8 cellular contexts compared by ENCODE assay signal in the genomic region with DNA sequence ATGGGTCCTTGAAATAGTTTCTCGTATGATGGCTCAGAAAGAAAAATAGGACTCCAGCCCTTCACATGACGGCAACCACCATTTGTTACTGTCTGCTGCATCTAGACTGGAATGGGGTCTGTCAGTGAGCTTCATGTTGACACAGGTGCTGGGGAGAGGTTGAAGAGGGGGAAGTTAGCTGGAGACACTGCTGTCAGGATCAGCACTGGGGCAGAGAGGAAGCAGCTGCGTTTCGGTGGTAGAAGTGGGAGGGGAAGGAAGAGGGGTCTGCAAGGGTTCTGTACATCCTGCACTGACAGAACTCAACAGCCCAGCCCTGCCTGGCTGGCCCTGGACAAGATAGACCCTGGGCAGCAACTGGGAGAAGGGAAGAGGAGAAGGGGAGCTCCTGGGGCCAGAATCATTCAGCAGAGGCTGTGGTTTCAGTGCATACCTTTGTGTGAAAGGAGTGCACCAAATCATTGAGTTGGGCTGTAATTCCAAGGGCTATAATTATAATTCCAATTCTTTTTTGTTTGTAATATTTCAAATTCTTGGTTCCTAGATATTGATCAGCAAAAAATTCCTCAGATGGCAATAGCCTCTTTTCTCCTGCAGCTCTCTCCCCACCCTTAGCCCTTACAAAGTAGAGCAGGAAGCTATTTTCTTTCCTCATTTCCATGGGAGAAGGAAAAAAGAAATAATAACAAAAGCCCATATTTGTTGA.
A peak's percentile ranks its signal among the peaks of the same experiment; 100 is the strongest.
DNase-seq lines count a peak whose midpoint lies in the region; ATAC-seq and TF ChIP-seq lines count a peak whose summit lies in the region.

No MANE protein-coding gene starts in this region.

- H3K27ac Mint-ChIP-seq in stimulated activated naive CD8-positive, alpha-beta T cell treated with anti-CD3 and anti-CD28 coated beads, Interleukin-15, Interleukin-2, amounts not matched to agents 100 ng/mL and 50 ng/mL, for 24 hours, result no peak overlapping the region

- H3K4me1 Mint-ChIP-seq in stimulated activated naive CD8-positive, alpha-beta T cell treated with anti-CD3 and anti-CD28 coated beads, Interleukin-15, Interleukin-2, amounts not matched to agents 100 ng/mL and 50 ng/mL, for 24 hours (ENCODE audit: low read depth), result peaks cover 44% of the 10 kb centered on the region

- intact Hi-C loops in OCI-LY7 (cut with micrococcal nuclease; ENCODE audit: unreplicated experiment), result loop anchor here (1.0 kb wide), 1 partner anchor 23 kb away; no protein-coding TSS in a partner anchor

- no peaks in the 10 kb centered on the region for H3K27me3 Mint-ChIP-seq in stimulated activated naive CD8-positive, alpha-beta T cell treated with anti-CD3 and anti-CD28 coated beads, Interleukin-15, Interleukin-2, amounts not matched to agents 100 ng/mL and 50 ng/mL, for 24 hours

- no peak overlapping the region for H3K9ac ChIP-seq in smooth muscle cell (ENCODE audit: low read depth)

- peak overlapping the region; percentile 6 for H3K4me3 Mint-ChIP-seq in stimulated activated naive CD8-positive, alpha-beta T cell treated with anti-CD3 and anti-CD28 coated beads, Interleukin-15, Interleukin-2, amounts not matched to agents 100 ng/mL and 50 ng/mL, for 24 hours

- H3K36me3 Mint-ChIP-seq in stimulated activated naive CD8-positive, alpha-beta T cell treated with anti-CD3 and anti-CD28 coated beads, Interleukin-15, Interleukin-2, amounts not matched to agents 100 ng/mL and 50 ng/mL, for 24 hours (ENCODE audit: low read depth), result no peaks in the 10 kb centered on the region

- CTCF ChIA-PET in OCI-LY7 (lab: Charles Lee; ENCODE audit: unreplicated experiment), result interaction anchor here (0.6 kb wide), 2 partner anchors 89 to 1322 kb away, joined by 4 read pairs; no protein-coding TSS in a partner anchor

- H3K4me3 ChIP-seq in OCI-LY7 (ENCODE audit: low read depth, low read length, poor library complexity, severe bottlenecking) (peak overlapping the region; percentile 71), smooth muscle cell (no peak overlapping the region)

- H3F3A ChIP-seq in smooth muscle cell (ENCODE audit: low read depth), result no peaks in the 10 kb centered on the region

- H3K9me3 ChIP-seq in OCI-LY7 (ENCODE audit: low read length) (0 out of 2 replicates have a peak, but pooled peaks cover 9% of the 10 kb centered on the region), smooth muscle cell (replicated peaks; ENCODE audit: low read depth) (no peaks in the 10 kb centered on the region)

- H3K4me1 ChIP-seq in OCI-LY7 (ENCODE audit: insufficient read depth, low read length, poor library complexity, severe bottlenecking), result peaks cover 62% of the 10 kb centered on the region
- H3K4me1 ChIP-seq in smooth muscle cell (ENCODE audit: low read depth), result no peaks in the 10 kb centered on the region

- no TSS peak for BruUV-seq in OCI-LY7 (replicated peaks; lab: Mats Ljungman, UMichigan)

- no peaks in the 10 kb centered on the region for H4K20me1 ChIP-seq in OCI-LY7 (ENCODE audit: insufficient read depth, low read length)
- no peaks in the 10 kb centered on the region for H4K20me1 ChIP-seq in smooth muscle cell (ENCODE audit: low read depth)

- POLR2A ChIA-PET in OCI-LY7 (lab: Charles Lee), result interaction anchor here (0.7 to 5.6 kb wide), 12 partner anchors 10 to 93 kb away, joined by 3 to 42 read pairs (median 4); no protein-coding TSS in a partner anchor

- H3K36me3 ChIP-seq in OCI-LY7 (ENCODE audit: insufficient read depth, low read length) (peaks cover 5% of the 10 kb centered on the region; the same call in 1 of the 2 replicates), smooth muscle cell (ENCODE audit: low read depth) (no peaks in the 10 kb centered on the region)

- H3K27ac ChIP-seq in OCI-LY7 (ENCODE audit: low read depth, low read length, poor library complexity, severe bottlenecking) (peak overlapping the region; percentile 96), smooth muscle cell (ENCODE audit: low read depth) (no peak overlapping the region)

- peak overlapping the region; percentile 80 for H3K4me2 ChIP-seq in OCI-LY7 (ENCODE audit: low read length)
- no peak overlapping the region for H3K4me2 ChIP-seq in smooth muscle cell

- 78% methylated on average over 4 of the region's 4 CpGs for WGBS in smooth muscle cell (ENCODE audit: low lambda C conversion rate)

- H2AFZ ChIP-seq in OCI-LY7 (ENCODE audit: low read length) (peak overlapping the region; percentile 82; the same call in 1 of the 2 replicates), smooth muscle cell (ENCODE audit: low read depth) (no peak overlapping the region)

- no peaks in the 10 kb centered on the region for H3K27me3 ChIP-seq in smooth muscle cell (ENCODE audit: low read depth)

- DNase-seq in stimulated activated naive CD8-positive, alpha-beta T cell treated with anti-CD3 and anti-CD28 coated beads, Interleukin-15, Interleukin-2, amounts not matched to agents 100 U/mL and 50 U/mL, for 24 hours, result no peak
- DNase-seq in OCI-LY7 (ENCODE audit: low spot score) (peak; percentile 87), SIG-M5 treated with dmso at 0.1 percent for 504 hours (lab: John Stamatoyannopoulos, UW; ENCODE audit: unreplicated experiment) (no peak), smooth muscle cell (lab: John Stamatoyannopoulos, UW; ENCODE audit: unreplicated experiment) (no peak)
- DNase-seq in stimulated activated CD4-positive, alpha-beta T cell treated with anti-CD3 and anti-CD28 coated beads, Interleukin-15, amount 100 ng/mL, for 24 hours, result no peak
- no peak for DNase-seq in activated CD8-positive, alpha-beta memory T cell treated with anti-CD3 and anti-CD28 coated beads for 24 hours

- H3K9me3 Mint-ChIP-seq in stimulated activated naive CD8-positive, alpha-beta T cell treated with anti-CD3 and anti-CD28 coated beads, Interleukin-15, Interleukin-2, amounts not matched to agents 100 ng/mL and 50 ng/mL, for 24 hours, result no peaks in the 10 kb centered on the region

- peaks cover 6% of the 10 kb centered on the region; the same call in 1 of the 2 replicates for H3K79me2 ChIP-seq in OCI-LY7 (ENCODE audit: insufficient read depth, low read depth, low read length)
- no peaks in the 10 kb centered on the region for H3K79me2 ChIP-seq in smooth muscle cell (ENCODE audit: low read depth)

- H3K9me2 ChIP-seq in OCI-LY7 (ENCODE audit: insufficient read depth, low read length), result no peaks in the 10 kb centered on the region

- TF ChIP-seq CTCF in OCI-LY7 (conservative IDR thresholded peaks at IDR 0.05; ENCODE audit: low read length), result no peak
- no peak for TF ChIP-seq CTCF in smooth muscle cell (IDR thresholded peaks at IDR 0.05; ENCODE audit: borderline replicate concordance, insufficient read depth, poor library complexity, severe bottlenecking)

- no peak for ATAC-seq in stimulated activated naive CD8-positive, alpha-beta T cell treated with anti-CD3 and anti-CD28 coated beads, Interleukin-15, Interleukin-2, amounts not matched to agents 100 U/mL and 50 U/mL, for 24 hours
- ATAC-seq in HG03175 (IDR thresholded peaks at IDR 0.05; ENCODE audit: unreplicated experiment), result peak; percentile 71
